ENCODE assay signal across 22 cellular contexts in genomic region chr2:191540681-191541080, GRCh38.
"Had no signal": no experiment of that assay in that cellular context is flagged by ENCODE, and none has a peak within 500 bp of the region (broad histone marks: within the 10 kb centered on the region; RNA-seq: fewer than 3 reads in every experiment).

No MANE protein-coding gene starts in this region.

- H3K27ac ChIP-seq: RWPE1 had no signal

- H3K4me2 ChIP-seq: SK-N-SH had no signal

- ATAC-seq: Panc1, PC-3 had no signal

- DNase-seq: KBM-7; MV-4-11; NCI-H1048; NCI-H1105; NCI-H1417; NCI-H1436 treated with DMSO at 0.1 percent for 48 hours; NCI-H1694; NCI-H187 treated with DMSO at 0.1 percent for 48 hours; NCI-H2029 treated with DMSO at 0.1 percent for 48 hours; NCI-H2171; NCI-H226; NCI-H446; NCI-H510A; NCI-H524 treated with DMSO at 0.1 percent for 48 hours; NCI-H69; NCI-H82; NK-92 treated with Interleukin-12 subunit alpha and Interleukin-12 subunit beta, amount 100 ng/mL, for 24 hours; PC-3; SHP77; SK-N-SH had no signal

- H3K9me3 ChIP-seq: SK-N-SH had no signal

- H3K9ac ChIP-seq: SK-N-SH had no signal
